Comparison of ENCODE assay signal across 14 cellular contexts in genomic region chr5:139654464-139654863, GRCh38. TPM values are rescaled to one million over a fixed set of nuclear protein-coding genes. Genes with fewer than 3 reads are reported as not detected.
DNase-seq lines count a peak whose midpoint lies in the region; ATAC-seq, FAIRE-seq and TF ChIP-seq lines count a peak whose summit lies in the region.
"Had no signal": no experiment of that assay in that cellular context is flagged by ENCODE, and none has a peak within 500 bp of the region (broad histone marks: within the 10 kb centered on the region; RNA-seq: fewer than 3 reads in every experiment).

No MANE protein-coding gene starts in this region.

- no peaks in the 10 kb centered on the region for H4K20me1 ChIP-seq in GM23248 (ENCODE audit: insufficient read depth)
- 0 out of 2 replicates have a peak, but pooled peaks cover 4% of the 10 kb centered on the region for H4K20me1 ChIP-seq in GM12878 (ENCODE audit: control insufficient read depth, insufficient read depth)

- no peak for TF ChIP-seq CTCF in GM12878 (IDR thresholded peaks at IDR 0.05 in 2 of 3, conservative IDR thresholded peaks at IDR 0.05 in 1 of 3; ENCODE audit: control insufficient read depth in 2 of 3, extremely low read depth in 1 of 3, insufficient read depth in 1 of 3, low read depth in 3 of 3, low read length in 3 of 3)

- no peak for TF ChIP-seq RAD21 in GM12878 (IDR thresholded peaks at IDR 0.05; ENCODE audit: insufficient read depth, low read depth, low read length)

- H3K36me3 ChIP-seq in GM23248 (ENCODE audit: low read depth), result no peaks in the 10 kb centered on the region
- no peaks in the 10 kb centered on the region; a peak in 2 of 4 replicates for H3K36me3 ChIP-seq in GM12878 (ENCODE audit: control insufficient read depth in 2 of 2, insufficient read depth in 2 of 2, low read length in 1 of 2)
- H3K36me3 ChIP-seq in mesenchymal stem cell (ENCODE audit: control insufficient read depth in 1 of 2, insufficient read depth in 2 of 2, low read depth in 1 of 2, low read length in 2 of 2), result peaks cover 0 to 35% of the 10 kb centered on the region in 2 experiments
- H3K36me3 ChIP-seq: neutrophil had no signal

- peak overlapping the region; percentile 50 for H2AK5ac ChIP-seq in mesenchymal stem cell (ENCODE audit: low read length, severe bottlenecking)

- CTCF ChIA-PET in GM12878 (lab: Yijun Ruan, JAX), result interaction anchor here (0.9 to 9.3 kb wide), 9 partner anchors 11 to 236 kb away, joined by 3 to 201 read pairs (median 6); no protein-coding TSS in a partner anchor

- H3K27me3 ChIP-seq in GM23248 (replicated peaks; ENCODE audit: insufficient read depth) (no peaks in the 10 kb centered on the region), GM12878 (replicated peaks in 1 of 2; ENCODE audit: control insufficient read depth in 2 of 2, insufficient read depth in 2 of 2, low read length in 1 of 2) (no peaks in the 10 kb centered on the region), mesenchymal stem cell (ENCODE audit: control insufficient read depth in 1 of 2, insufficient read depth in 1 of 2, low read length in 2 of 2) (no peaks in the 10 kb centered on the region)

- no peaks in the 10 kb centered on the region for H3K27me3 Mint-ChIP-seq in stimulated activated memory B cell treated with anti-CD40 and anti-IgM and Interleukin-4, amounts not matched to agents 10 μg/mL and 1 μg/mL and 100 μg/mL, for 72 hours

- peak overlapping the region; percentile 58 for H3K4me3 Mint-ChIP-seq in stimulated activated memory B cell treated with anti-CD40 and anti-IgM and Interleukin-4, amounts not matched to agents 10 μg/mL and 1 μg/mL and 100 μg/mL, for 72 hours
- H3K4me3 Mint-ChIP-seq: activated CD4-positive, alpha-beta memory T cell treated with anti-CD3 and anti-CD28 coated beads, Interleukin-2, amount 10 ng/mL, durations not matched to agents 7 days and 5 days had no signal

- peaks cover 84% of the 10 kb centered on the region for H3K4me1 Mint-ChIP-seq in stimulated activated memory B cell treated with anti-CD40 and anti-IgM and Interleukin-4, amounts not matched to agents 10 μg/mL and 1 μg/mL and 100 μg/mL, for 72 hours

- H3K23ac ChIP-seq in mesenchymal stem cell (ENCODE audit: low read length in 2 of 2), result peak overlapping the region in 1 of 2 experiments; percentile 2

- H2AFZ ChIP-seq in GM23248 (no peak overlapping the region), GM12878 (ENCODE audit: control insufficient read depth, low read depth, low read length) (no peak overlapping the region), mesenchymal stem cell (ENCODE audit: low read depth, low read length) (no peak overlapping the region)

- H3K9ac ChIP-seq in GM23248 (peak overlapping the region; percentile 90), GM12878 (ENCODE audit: control insufficient read depth, insufficient read depth, low read length) (peak overlapping the region; percentile 72), mesenchymal stem cell (ENCODE audit: low read length) (peak overlapping the region; percentile 85)

- H3K79me1 ChIP-seq in mesenchymal stem cell (replicated peaks; ENCODE audit: low read length, poor library complexity, severe bottlenecking), result no peaks in the 10 kb centered on the region

- no TSS peak for BruUV-seq in GM12878 (replicated peaks; lab: Mats Ljungman, UMichigan)

- H2BK5ac ChIP-seq in mesenchymal stem cell (ENCODE audit: low read depth, low read length, poor library complexity, severe bottlenecking), result no peak overlapping the region

- H2BK12ac ChIP-seq in mesenchymal stem cell (ENCODE audit: low read length in 2 of 2), result peak overlapping the region; percentile 55 to 93

- peaks cover 6% of the 10 kb centered on the region for H3K36me3 Mint-ChIP-seq in stimulated activated memory B cell treated with anti-CD40 and anti-IgM and Interleukin-4, amounts not matched to agents 10 μg/mL and 1 μg/mL and 100 μg/mL, for 72 hours

- peak overlapping the region; percentile 55 to 84 for H3K4ac ChIP-seq in mesenchymal stem cell (ENCODE audit: low read depth in 1 of 2, low read length in 2 of 2)

- H2BK15ac ChIP-seq in mesenchymal stem cell (ENCODE audit: low read depth, poor library complexity, severe bottlenecking), result peak overlapping the region; percentile 97

- in situ Hi-C loops in GM23248 (cut with MboI), result no loop called here
- in situ Hi-C loops in GM12878 (cut with MboI), result no loop called here

- H3K9me3 ChIP-seq in GM23248 (ENCODE audit: low read depth) (no peaks in the 10 kb centered on the region), GM12878 (replicated peaks; ENCODE audit: control insufficient read depth, insufficient read depth, low read length) (no peaks in the 10 kb centered on the region), mesenchymal stem cell (ENCODE audit: control insufficient read depth, low read length) (no peaks in the 10 kb centered on the region)
- H3K9me3 ChIP-seq: neutrophil had no signal

- H3K4me2 ChIP-seq in GM23248 (ENCODE audit: unreplicated experiment) (no peak overlapping the region), GM12878 (ENCODE audit: control insufficient read depth, insufficient read depth) (peak overlapping the region; percentile 98), mesenchymal stem cell (ENCODE audit: low read length, poor library complexity, severe bottlenecking) (peak overlapping the region; percentile 59)

- intact Hi-C loops in GM12878 (cut with micrococcal nuclease; ENCODE audit: unreplicated experiment), result loop anchor here (5.0 kb wide), 2 partner anchors 38 to 93 kb away; no protein-coding TSS in a partner anchor

- no peak for TF ChIP-seq EP300 in GM12878 (IDR thresholded peaks at IDR 0.05; ENCODE audit: borderline replicate concordance in 1 of 2, control insufficient read depth in 1 of 2, low read depth in 2 of 2, low read length in 2 of 2)

- H3K79me2 ChIP-seq in GM23248 (ENCODE audit: insufficient read depth) (peaks cover 89% of the 10 kb centered on the region), GM12878 (ENCODE audit: control insufficient read depth, insufficient read depth, low read length) (peaks cover 95% of the 10 kb centered on the region)

- H3K4me3 ChIP-seq in GM23248 (no peak overlapping the region), GM12878 (peak overlapping the region; percentile 66; the same call in 1 of the 2 replicates), mesenchymal stem cell (ENCODE audit: insufficient read depth in 1 of 2, low read depth in 1 of 2, low read length in 2 of 2) (no peak overlapping the region)

- peak overlapping the region; percentile 88 for H3K27ac Mint-ChIP-seq in stimulated activated memory B cell treated with anti-CD40 and anti-IgM and Interleukin-4, amounts not matched to agents 10 μg/mL and 1 μg/mL and 100 μg/mL, for 72 hours
- H3K27ac Mint-ChIP-seq: activated CD4-positive, alpha-beta memory T cell treated with anti-CD3 and anti-CD28 coated beads, Interleukin-2, amount 10 ng/mL, durations not matched to agents 7 days and 5 days had no signal

- peak; percentile 71 for FAIRE-seq in GM12878 (lab: Jason Lieb, UNC)
- FAIRE-seq: D721Med had no signal

- H3K14ac ChIP-seq in mesenchymal stem cell (ENCODE audit: low read length in 2 of 2), result peak overlapping the region; percentile 8 to 9

- H3K4me1 ChIP-seq in GM23248 (ENCODE audit: insufficient read depth), result peaks cover 77% of the 10 kb centered on the region
- peaks cover 76% of the 10 kb centered on the region for H3K4me1 ChIP-seq in GM12878 (ENCODE audit: control insufficient read depth, insufficient read depth, low read length)
- peaks cover 57% of the 10 kb centered on the region for H3K4me1 ChIP-seq in mesenchymal stem cell (ENCODE audit: control insufficient read depth, insufficient read depth, low read depth, low read length)

- SMC1A ChIA-PET in GM12878 (lab: Charles Lee; ENCODE audit: uncharacterized antibody, unreplicated experiment), result interaction anchor here (1.1 to 9.6 kb wide), 8 partner anchors 11 to 109 kb away, joined by 3 to 175 read pairs (median 4); no protein-coding TSS in a partner anchor

- peak overlapping the region; percentile 97 for H4K91ac ChIP-seq in mesenchymal stem cell (ENCODE audit: low read length)

- H2BK120ac ChIP-seq in mesenchymal stem cell (ENCODE audit: low read depth, low read length), result peak overlapping the region; percentile 97

- H3K9me3 Mint-ChIP-seq in stimulated activated memory B cell treated with anti-CD40 and anti-IgM and Interleukin-4, amounts not matched to agents 10 μg/mL and 1 μg/mL and 100 μg/mL, for 72 hours, result no peaks in the 10 kb centered on the region
- H3K9me3 Mint-ChIP-seq: activated CD4-positive, alpha-beta memory T cell treated with anti-CD3 and anti-CD28 coated beads, Interleukin-2, amount 10 ng/mL, durations not matched to agents 7 days and 5 days had no signal

- RAD21 ChIA-PET in GM12878 (lab: Charles Lee; ENCODE audit: unreplicated experiment), result interaction anchor here (0.8 to 10.9 kb wide), 10 partner anchors 13 to 124 kb away, joined by 3 to 265 read pairs (median 4); no protein-coding TSS in a partner anchor

- 65 to 72% methylated on average over 3 of the region's 3 CpGs for WGBS in GM23248 (ENCODE audit: low coverage in 1 of 2, low lambda C conversion rate in 2 of 2, missing lambda C conversion rate in 2 of 2), 2 experiments
- WGBS in GM12878 (ENCODE audit: insufficient coverage, insufficient replicate concordance, low lambda C conversion rate, missing lambda C conversion rate), result 15% methylated on average over 3 of the region's 3 CpGs
- 83% methylated on average over 3 of the region's 3 CpGs for WGBS in mesenchymal stem cell

- peak overlapping the region; percentile 94 for H4K8ac ChIP-seq in mesenchymal stem cell (ENCODE audit: low read length)

- POLR2A ChIA-PET in GM12878 (lab: Charles Lee), result interaction anchor here (0.6 to 6.8 kb wide), 12 partner anchors 9 to 129 kb away, joined by 3 to 127 read pairs (median 5); no protein-coding TSS in a partner anchor

- DNase-seq in GM23248 (no peak), GM12878 (ENCODE audit: low read depth, low spot score) (no peak), mesenchymal stem cell (no peak), ureter (ENCODE audit: low spot score) (no peak), HT-29 (ENCODE audit: low spot score) (no peak), C1 segment of cervical spinal cord (lab: John Stamatoyannopoulos, UW) (no peak)
- DNase-seq: activated CD4-positive, alpha-beta memory T cell treated with anti-CD3 and anti-CD28 coated beads, Interleukin-2, amount 10 ng/mL, durations not matched to agents 7 days and 5 days; HCEC 1CT; NCI-H1694 treated with DMSO at 0.1 percent for 48 hours; RPMI8226 had no signal

- peak overlapping the region; percentile 98 for H3K27ac ChIP-seq in GM23248
- peak overlapping the region; percentile 91 for H3K27ac ChIP-seq in GM12878 (ENCODE audit: control insufficient read depth, insufficient read depth)
- H3K27ac ChIP-seq in mesenchymal stem cell (ENCODE audit: low read length, poor library complexity, severe bottlenecking), result peak overlapping the region; percentile 92
- H3K27ac ChIP-seq: neutrophil had no signal

- peak overlapping the region; percentile 93 to 98 for H3K18ac ChIP-seq in mesenchymal stem cell (ENCODE audit: low read depth in 1 of 2, low read length in 2 of 2)

- peak; percentile 1; the same call in 1 of the 3 replicates for ATAC-seq in GM12878
- no peak for ATAC-seq in stimulated activated memory B cell treated with anti-CD40 and anti-IgM and Interleukin-4, amounts not matched to agents 10 μg/mL and 1 μg/mL and 100 μg/mL, for 72 hours
- no peak for ATAC-seq in GM21381 (IDR thresholded peaks at IDR 0.05; ENCODE audit: unreplicated experiment)

- TF ChIP-seq POLR2A in GM12878 (IDR thresholded peaks at IDR 0.05; ENCODE audit: low read depth, low read length), result 0 out of 2 replicates have a peak, but pooled peaks have one; percentile 25

- no peaks in the 10 kb centered on the region for H3K9me2 ChIP-seq in GM23248 (ENCODE audit: insufficient read depth)

- H3F3A ChIP-seq in GM23248 (ENCODE audit: insufficient read depth), result peaks cover 59% of the 10 kb centered on the region

RNA-seq across cellular contexts. Expression of gene CXXC5, which starts 6.3 kb away (rescaled TPM):
- 163 and 168 TPM in 2 replicates for total RNA-seq in GM23248 (2014; rRNA removed; shearing (Covaris generic))
- polyA plus RNA-seq in GM23248 (2016; fragmentation: Nextera tagmentation; extraction: Ambion mirVana) (81.4 and 83.7 TPM in 2 replicates), GM12878 (2011; rRNA removed) (55.4 and 57.5 TPM in 2 replicates), GM12878 (2014; fragmentation: Illumina TruSeq; extraction: Trizol) (25.6 and 36.0 TPM in 2 replicates), GM12878 (2014; fragmentation: Nextera tagmentation; extraction: Ambion mirVana) (1 to 10 TPM; 1.8 to 6.0 TPM), GM12878 (2014; rRNA removed) (59.1 and 68.6 TPM in 2 replicates), GM12878 (2016; fragmentation: Nextera tagmentation; extraction: Ambion mirVana) (10 to 100 TPM; 33.8 to 45.4 TPM)
- 37.6 and 40.4 TPM in 2 replicates for total RNA-seq in GM12878 (2013; cell fraction: nucleolus; rRNA removed)
- total RNA-seq in GM12878 (2014; rRNA removed) (71.4 and 90.8 TPM in 2 replicates), GM12878 (2014; rRNA removed; fragmentation: Illumina TruSeq; extraction: Trizol) (24.9 and 26.8 TPM in 2 replicates), GM12878 (2021) (64.2 and 64.4 TPM in 2 replicates), ureter (28.7 TPM)
- 17.9 TPM for polyA plus RNA-seq in GM12878 (2011; ENCODE audit: low read depth)
- polyA plus RNA-seq in GM12878 (2011; cell fraction: cytosol; rRNA removed), result 54.8 and 79.5 TPM in 2 replicates
- 43.4 and 55.0 TPM in 2 replicates for polyA plus RNA-seq in GM12878 (2011; cell fraction: nucleus; rRNA removed)
- polyA plus RNA-seq in GM12878 (2012), result 31.3 and 43.2 TPM in 2 replicates
- polyA minus RNA-seq in GM12878 (2011; rRNA and poly(A)+ RNA removed), result 32.3 and 76.6 TPM in 2 replicates
- 19.3 and 41.6 TPM in 2 replicates for polyA minus RNA-seq in GM12878 (2011; cell fraction: cytosol; rRNA and poly(A)+ RNA removed)
- 25.8 and 43.7 TPM in 2 replicates for polyA minus RNA-seq in GM12878 (2011; cell fraction: nucleus; rRNA and poly(A)+ RNA removed)
- polyA plus RNA-seq in mesenchymal stem cell (2013, experiment 1 of 2), result 75.1 TPM
- polyA plus RNA-seq in mesenchymal stem cell (2013, experiment 2 of 2), result 76.7 TPM
- 211 and 220 TPM in 2 replicates for total RNA-seq in HT-29 (2014; rRNA removed; shearing (Covaris generic))
